1 cellular context compared by ENCODE assay signal in the genomic region with DNA sequence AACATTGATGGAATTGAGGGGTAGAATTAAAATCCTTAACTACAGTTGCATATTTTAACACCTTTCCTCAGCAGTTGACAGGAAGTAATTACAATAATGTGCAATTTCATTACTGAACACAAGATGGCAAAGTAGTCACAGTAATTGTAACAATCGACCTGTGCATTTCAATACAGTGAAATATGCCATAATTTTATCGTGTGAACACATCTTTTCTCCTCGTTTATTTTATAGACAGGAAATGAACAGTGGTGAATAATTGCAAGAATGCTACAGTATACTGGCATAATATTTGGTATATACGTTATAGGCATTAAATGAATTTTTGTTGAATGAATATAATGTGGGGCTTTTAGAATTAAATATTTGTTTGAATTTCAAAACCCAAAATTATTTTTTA.
TF ChIP-seq lines count a peak whose summit lies in the region.

No MANE protein-coding gene starts in this region.

TF ChIP-seq in GM23338, 12 proteins besides CTCF, POLR2A, EP300 and RAD21:
- TF ChIP-seq, protein P1, sequence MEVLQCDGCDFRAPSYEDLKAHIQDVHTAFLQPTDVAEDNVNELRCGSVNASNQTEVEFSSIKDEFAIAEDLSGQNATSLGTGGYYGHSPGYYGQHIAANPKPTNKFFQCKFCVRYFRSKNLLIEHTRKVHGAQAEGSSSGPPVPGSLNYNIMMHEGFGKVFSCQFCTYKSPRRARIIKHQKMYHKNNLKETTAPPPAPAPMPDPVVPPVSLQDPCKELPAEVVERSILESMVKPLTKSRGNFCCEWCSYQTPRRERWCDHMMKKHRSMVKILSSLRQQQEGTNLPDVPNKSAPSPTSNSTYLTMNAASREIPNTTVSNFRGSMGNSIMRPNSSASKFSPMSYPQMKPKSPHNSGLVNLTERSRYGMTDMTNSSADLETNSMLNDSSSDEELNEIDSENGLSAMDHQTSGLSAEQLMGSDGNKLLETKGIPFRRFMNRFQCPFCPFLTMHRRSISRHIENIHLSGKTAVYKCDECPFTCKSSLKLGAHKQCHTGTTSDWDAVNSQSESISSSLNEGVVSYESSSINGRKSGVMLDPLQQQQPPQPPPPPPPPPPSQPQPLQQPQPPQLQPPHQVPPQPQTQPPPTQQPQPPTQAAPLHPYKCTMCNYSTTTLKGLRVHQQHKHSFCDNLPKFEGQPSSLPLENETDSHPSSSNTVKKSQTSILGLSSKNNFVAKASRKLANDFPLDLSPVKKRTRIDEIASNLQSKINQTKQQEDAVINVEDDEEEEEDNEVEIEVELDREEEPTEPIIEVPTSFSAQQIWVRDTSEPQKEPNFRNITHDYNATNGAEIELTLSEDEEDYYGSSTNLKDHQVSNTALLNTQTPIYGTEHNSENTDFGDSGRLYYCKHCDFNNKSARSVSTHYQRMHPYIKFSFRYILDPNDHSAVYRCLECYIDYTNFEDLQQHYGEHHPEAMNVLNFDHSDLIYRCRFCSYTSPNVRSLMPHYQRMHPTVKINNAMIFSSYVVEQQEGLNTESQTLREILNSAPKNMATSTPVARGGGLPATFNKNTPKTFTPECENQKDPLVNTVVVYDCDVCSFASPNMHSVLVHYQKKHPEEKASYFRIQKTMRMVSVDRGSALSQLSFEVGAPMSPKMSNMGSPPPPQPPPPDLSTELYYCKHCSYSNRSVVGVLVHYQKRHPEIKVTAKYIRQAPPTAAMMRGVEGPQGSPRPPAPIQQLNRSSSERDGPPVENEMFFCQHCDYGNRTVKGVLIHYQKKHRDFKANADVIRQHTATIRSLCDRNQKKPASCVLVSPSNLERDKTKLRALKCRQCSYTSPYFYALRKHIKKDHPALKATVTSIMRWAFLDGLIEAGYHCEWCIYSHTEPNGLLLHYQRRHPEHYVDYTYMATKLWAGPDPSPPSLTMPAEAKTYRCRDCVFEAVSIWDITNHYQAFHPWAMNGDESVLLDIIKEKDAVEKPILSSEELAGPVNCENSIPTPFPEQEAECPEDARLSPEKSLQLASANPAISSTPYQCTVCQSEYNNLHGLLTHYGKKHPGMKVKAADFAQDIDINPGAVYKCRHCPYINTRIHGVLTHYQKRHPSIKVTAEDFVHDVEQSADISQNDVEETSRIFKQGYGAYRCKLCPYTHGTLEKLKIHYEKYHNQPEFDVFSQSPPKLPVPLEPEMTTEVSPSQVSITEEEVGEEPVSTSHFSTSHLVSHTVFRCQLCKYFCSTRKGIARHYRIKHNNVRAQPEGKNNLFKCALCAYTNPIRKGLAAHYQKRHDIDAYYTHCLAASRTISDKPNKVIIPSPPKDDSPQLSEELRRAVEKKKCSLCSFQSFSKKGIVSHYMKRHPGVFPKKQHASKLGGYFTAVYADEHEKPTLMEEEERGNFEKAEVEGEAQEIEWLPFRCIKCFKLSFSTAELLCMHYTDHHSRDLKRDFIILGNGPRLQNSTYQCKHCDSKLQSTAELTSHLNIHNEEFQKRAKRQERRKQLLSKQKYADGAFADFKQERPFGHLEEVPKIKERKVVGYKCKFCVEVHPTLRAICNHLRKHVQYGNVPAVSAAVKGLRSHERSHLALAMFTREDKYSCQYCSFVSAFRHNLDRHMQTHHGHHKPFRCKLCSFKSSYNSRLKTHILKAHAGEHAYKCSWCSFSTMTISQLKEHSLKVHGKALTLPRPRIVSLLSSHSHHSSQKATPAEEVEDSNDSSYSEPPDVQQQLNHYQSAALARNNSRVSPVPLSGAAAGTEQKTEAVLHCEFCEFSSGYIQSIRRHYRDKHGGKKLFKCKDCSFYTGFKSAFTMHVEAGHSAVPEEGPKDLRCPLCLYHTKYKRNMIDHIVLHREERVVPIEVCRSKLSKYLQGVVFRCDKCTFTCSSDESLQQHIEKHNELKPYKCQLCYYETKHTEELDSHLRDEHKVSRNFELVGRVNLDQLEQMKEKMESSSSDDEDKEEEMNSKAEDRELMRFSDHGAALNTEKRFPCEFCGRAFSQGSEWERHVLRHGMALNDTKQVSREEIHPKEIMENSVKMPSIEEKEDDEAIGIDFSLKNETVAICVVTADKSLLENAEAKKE (CRISPR knock-in tag; IDR thresholded peaks at IDR 0.05), result no peak
